In the genomic region with DNA sequence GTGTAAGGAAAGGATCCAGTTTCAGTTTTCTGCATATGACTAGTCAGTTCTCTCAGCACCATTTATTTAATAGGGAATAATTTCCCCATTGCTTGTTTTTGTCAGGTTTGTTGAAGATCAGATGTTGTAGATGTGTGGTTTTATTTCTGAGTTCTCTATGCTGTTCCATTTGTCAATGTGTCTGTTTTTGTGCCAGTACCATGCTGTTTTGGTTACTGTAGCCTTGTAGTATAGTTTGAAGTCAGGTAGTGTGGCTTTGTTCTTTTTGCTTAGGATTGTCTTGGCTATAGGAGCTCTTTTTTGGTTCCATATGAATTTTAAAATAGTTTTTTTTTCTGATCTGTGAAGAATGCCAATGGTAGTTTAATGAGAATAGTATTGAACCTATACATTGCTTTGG, we compare ENCODE assay signal across 2 cellular contexts. TPM values are rescaled to one million over a fixed set of nuclear protein-coding genes. Genes with fewer than 3 reads are reported as not detected.
"Had no signal": no experiment of that assay in that cellular context is flagged by ENCODE, and none has a peak within 500 bp of the region (broad histone marks: within the 10 kb centered on the region; RNA-seq: fewer than 3 reads in every experiment).

No MANE protein-coding gene starts in this region.

RNA-seq across cellular contexts. Expression of gene GPSM1, which starts 6.4 kb away (rescaled TPM):
- polyA plus RNA-seq: IgD-negative memory B cell had no signal

RNA-seq across cellular contexts. Expression of gene CCDC187, which starts 17.1 kb away (rescaled TPM):
- total RNA-seq: IMR-90 had no signal
- polyA plus RNA-seq: IMR-90 had no signal
